9 cellular contexts compared by ENCODE assay signal in genomic region chr2:80238692-80239469, GRCh38.
DNase-seq lines count a peak whose midpoint lies in the region; ATAC-seq and TF ChIP-seq lines count a peak whose summit lies in the region.
"Had no signal": no experiment of that assay in that cellular context is flagged by ENCODE, and none has a peak within 500 bp of the region (broad histone marks: within the 10 kb centered on the region; RNA-seq: fewer than 3 reads in every experiment).

No MANE protein-coding gene starts in this region.

- H3K27me3 Mint-ChIP-seq in activated T-cell treated with anti-CD3 and anti-CD28 coated beads, Interleukin-2, amount 50 U/mL, for 72 hours (ENCODE audit: low read depth) = no peaks in the 10 kb centered on the region
- H3K27me3 Mint-ChIP-seq in activated T-cell treated with anti-CD3 and anti-CD28 coated beads, Interleukin-2, amount 50 U/mL, for 24 hours = no peaks in the 10 kb centered on the region
- H3K27me3 Mint-ChIP-seq: activated naive CD8-positive, alpha-beta T cell had no signal

- TF ChIP-seq CTCF in colonic mucosa (IDR thresholded peaks at IDR 0.05) (peak; percentile 82), mucosa of descending colon (IDR thresholded peaks at IDR 0.05) (peak; percentile 50)

- DNase-seq in activated T-cell treated with anti-CD3 and anti-CD28 coated beads, Interleukin-2, amount 50 U/mL, for 72 hours = peak; percentile 1 to 7
- DNase-seq in activated T-cell treated with anti-CD3 and anti-CD28 coated beads, Interleukin-2, amount 50 U/mL, for 24 hours = no peak
- DNase-seq in NCI-H146 treated with DMSO at 0.1 percent for 48 hours (lab: John Stamatoyannopoulos, UW; ENCODE audit: unreplicated experiment) (peak; percentile 4), colonic mucosa (peak; percentile 63), mucosa of descending colon (peak in 2 of 3 donors; percentile 43 to 82)

- H3K36me3 ChIP-seq in colonic mucosa (no peaks in the 10 kb centered on the region), mucosa of descending colon (ENCODE audit: low read depth) (no peaks in the 10 kb centered on the region)

- no peak for ATAC-seq in activated T-cell treated with anti-CD3 and anti-CD28 coated beads, Interleukin-2, amount 50 U/mL, for 72 hours (replicated peaks in 1 of 2)
- ATAC-seq in mucosa of descending colon (peak; percentile 71), GM21367 (IDR thresholded peaks at IDR 0.05; ENCODE audit: unreplicated experiment) (no peak), HG03196 (IDR thresholded peaks at IDR 0.05; ENCODE audit: unreplicated experiment) (no peak), GM19328 (IDR thresholded peaks at IDR 0.05; ENCODE audit: unreplicated experiment) (no peak)

- H3K27ac Mint-ChIP-seq in activated T-cell treated with anti-CD3 and anti-CD28 coated beads, Interleukin-2, amount 50 U/mL, for 72 hours = no peak overlapping the region
- no peak overlapping the region for H3K27ac Mint-ChIP-seq in activated T-cell treated with anti-CD3 and anti-CD28 coated beads, Interleukin-2, amount 50 U/mL, for 24 hours
- H3K27ac Mint-ChIP-seq: activated naive CD8-positive, alpha-beta T cell had no signal

- no peak overlapping the region for H3K4me3 ChIP-seq in colonic mucosa
- H3K4me3 ChIP-seq in mucosa of descending colon = no peak overlapping the region

- no peaks in the 10 kb centered on the region for H3K4me1 Mint-ChIP-seq in activated T-cell treated with anti-CD3 and anti-CD28 coated beads, Interleukin-2, amount 50 U/mL, for 72 hours (ENCODE audit: low read depth)
- H3K4me1 Mint-ChIP-seq in activated T-cell treated with anti-CD3 and anti-CD28 coated beads, Interleukin-2, amount 50 U/mL, for 24 hours (ENCODE audit: low read depth) = no peaks in the 10 kb centered on the region

- peaks cover 3 to 6% of the 10 kb centered on the region in 2 donors for H3K9me3 Mint-ChIP-seq in activated T-cell treated with anti-CD3 and anti-CD28 coated beads, Interleukin-2, amount 50 U/mL, for 72 hours
- H3K9me3 Mint-ChIP-seq in activated T-cell treated with anti-CD3 and anti-CD28 coated beads, Interleukin-2, amount 50 U/mL, for 24 hours = peaks cover 14% of the 10 kb centered on the region

- H3K27me3 ChIP-seq in colonic mucosa = no peaks in the 10 kb centered on the region

- no peak overlapping the region for H3K27ac ChIP-seq in colonic mucosa

- H3K9ac ChIP-seq in colonic mucosa (ENCODE audit: low read depth in 2 of 2, low read length in 2 of 2) = no peak overlapping the region

- no peaks in the 10 kb centered on the region for H3K4me1 ChIP-seq in colonic mucosa
- no peaks in the 10 kb centered on the region for H3K4me1 ChIP-seq in mucosa of descending colon (ENCODE audit: low read depth)

- no peak overlapping the region for H3K4me3 Mint-ChIP-seq in activated T-cell treated with anti-CD3 and anti-CD28 coated beads, Interleukin-2, amount 50 U/mL, for 72 hours
- H3K4me3 Mint-ChIP-seq in activated T-cell treated with anti-CD3 and anti-CD28 coated beads, Interleukin-2, amount 50 U/mL, for 24 hours = no peak overlapping the region
- H3K4me3 Mint-ChIP-seq: activated naive CD8-positive, alpha-beta T cell had no signal

- H3K9me3 ChIP-seq in colonic mucosa (no peaks in the 10 kb centered on the region), mucosa of descending colon (no peaks in the 10 kb centered on the region)

- intact Hi-C loops in colonic mucosa (cut with DNase I) = no loop called here
- intact Hi-C loops in mucosa of descending colon (cut with DNase I, micrococcal nuclease) = no loop called here

- H3K36me3 Mint-ChIP-seq in activated T-cell treated with anti-CD3 and anti-CD28 coated beads, Interleukin-2, amount 50 U/mL, for 72 hours (ENCODE audit: insufficient read depth in 2 of 2) = no peaks in the 10 kb centered on the region
- no peaks in the 10 kb centered on the region for H3K36me3 Mint-ChIP-seq in activated T-cell treated with anti-CD3 and anti-CD28 coated beads, Interleukin-2, amount 50 U/mL, for 24 hours (ENCODE audit: low read depth)
- H3K36me3 Mint-ChIP-seq: activated naive CD8-positive, alpha-beta T cell had no signal
